8 cellular contexts compared by ENCODE assay signal in the genomic region with DNA sequence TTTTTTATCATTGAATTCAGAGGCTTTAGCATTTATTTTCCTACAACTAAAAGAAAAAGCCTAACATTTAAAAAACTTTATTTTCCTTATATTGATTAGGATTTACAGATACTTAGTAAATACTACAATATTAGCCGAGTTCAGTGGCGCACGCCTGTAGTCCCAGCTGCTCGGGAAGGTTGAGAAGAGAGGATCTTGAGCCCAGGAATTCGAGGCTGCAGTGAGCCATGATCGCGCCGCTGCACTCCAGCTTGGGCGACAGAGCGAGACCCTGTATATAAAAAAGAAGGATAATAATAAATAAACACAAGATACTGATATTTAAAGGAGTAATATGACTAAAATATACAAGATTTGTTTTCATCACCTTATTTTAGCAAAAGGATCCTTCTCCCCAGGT. TPM values are rescaled to one million over a fixed set of nuclear protein-coding genes. Genes with fewer than 3 reads are reported as not detected.
DNase-seq lines count a peak whose midpoint lies in the region; ATAC-seq and TF ChIP-seq lines count a peak whose summit lies in the region.

No MANE protein-coding gene starts in this region.

- H3K36me3 ChIP-seq in SJCRH30 (peaks cover 18% of the 10 kb centered on the region), sigmoid colon (peaks cover 0 to 7% (median 0%) of the 10 kb centered on the region in 4 donors)

- peak overlapping the region; percentile 61 for H3K4me3 ChIP-seq in GM12865 (ENCODE audit: low read depth, low read length)
- peak overlapping the region; percentile 88 for H3K4me3 ChIP-seq in SJCRH30
- peak overlapping the region; percentile 61 for H3K4me3 ChIP-seq in fibroblast of the aortic adventitia (ENCODE audit: low read depth, low read length)
- H3K4me3 ChIP-seq in sigmoid colon = peak overlapping the region; percentile 10 to 69 (median 64)

- ATAC-seq in GM21515 (IDR thresholded peaks at IDR 0.05; ENCODE audit: unreplicated experiment) = no peak
- ATAC-seq in GM21717 (IDR thresholded peaks at IDR 0.05; ENCODE audit: unreplicated experiment) = no peak

- 18 to 46% methylated on average over 10 of the region's 10 CpGs for WGBS in sigmoid colon, 2 donors

- intact Hi-C loops in sigmoid colon (cut with DNase I) = loop anchor here (2.0 to 10.0 kb wide), 3 partner anchors 17 to 249 kb away; partner anchors contain the start of genes NDUFA1, NKRF, RNF113A and RPL39

- no peaks in the 10 kb centered on the region for H3K4me1 ChIP-seq in SJCRH30
- H3K4me1 ChIP-seq in sigmoid colon = peaks cover 0 to 7% (median 5%) of the 10 kb centered on the region in 4 donors

- no peak for DNase-seq in GM12865 (ENCODE audit: low read depth)
- DNase-seq in SJCRH30 = peak; percentile 24 to 59
- DNase-seq in fibroblast of the aortic adventitia (ENCODE audit: low read depth) = no peak
- DNase-seq in sigmoid colon = no peak
- no peak for DNase-seq in GF-D8 (lab: John Stamatoyannopoulos, UW)
- DNase-seq in NCI-H524 (lab: John Stamatoyannopoulos, UW) = no peak

- H3K9me3 ChIP-seq in SJCRH30 (replicated peaks) = no peaks in the 10 kb centered on the region
- no peaks in the 10 kb centered on the region for H3K9me3 ChIP-seq in sigmoid colon

- peak overlapping the region; percentile 33; the same call in 1 of the 2 replicates for H3K27ac ChIP-seq in SJCRH30
- H3K27ac ChIP-seq in sigmoid colon = peak overlapping the region; percentile 86 to 92 (median 86)

- TF ChIP-seq CTCF in GM12865 (IDR thresholded peaks at IDR 0.05; ENCODE audit: insufficient read depth, low read depth, low read length, missing control alignments) (no peak), fibroblast of the aortic adventitia (IDR thresholded peaks at IDR 0.05; ENCODE audit: insufficient read depth, low read length) (no peak), sigmoid colon (IDR thresholded peaks at IDR 0.05) (no peak)

- TF ChIP-seq POLR2A in sigmoid colon (IDR thresholded peaks at IDR 0.05) = no peak

- no peak for TF ChIP-seq EP300 in sigmoid colon (IDR thresholded peaks at IDR 0.05)

- H3K27me3 ChIP-seq in SJCRH30 (0 out of 2 replicates have a peak, but pooled peaks cover 3% of the 10 kb centered on the region), sigmoid colon (no peaks in the 10 kb centered on the region)

RNA-seq across cellular contexts. Expression of gene UPF3B, which starts 0.7 kb away (rescaled TPM):
- 25.1 and 33.9 TPM in 2 replicates for total RNA-seq in SJCRH30 (2014; rRNA removed; shearing (Covaris generic))
- total RNA-seq in fibroblast of the aortic adventitia (ENCODE audit: low replicate concordance) (2.1 and 7.5 TPM in 2 replicates), sigmoid colon (10 to 100 TPM in 2 of 4 donors, 1 to 10 TPM in 2; 6.5 to 11.4 (median 9.2) TPM)
- 10 to 100 TPM in 2 of 3 donors, 1 to 10 TPM in 1; 9.0 to 13.2 (median 12.7) TPM for polyA plus RNA-seq in sigmoid colon

RNA-seq across cellular contexts. Expression of gene RNF113A, which starts 18.1 kb away (rescaled TPM):
- total RNA-seq in SJCRH30 (2014; rRNA removed; shearing (Covaris generic)) = 48.5 and 51.9 TPM in 2 replicates
- total RNA-seq in fibroblast of the aortic adventitia (ENCODE audit: low replicate concordance) (10.0 and 11.7 TPM in 2 replicates), sigmoid colon (10 to 100 TPM in 2 of 4 donors, 1 to 10 TPM in 2; 7.2 to 15.6 (median 9.6) TPM)
- 10 to 100 TPM; 12.5 to 20.2 (median 14.4) TPM for polyA plus RNA-seq in sigmoid colon

RNA-seq across cellular contexts. Expression of gene NDUFA1, which starts 18.2 kb away (rescaled TPM):
- 278 and 293 TPM in 2 replicates for total RNA-seq in SJCRH30 (2014; rRNA removed; shearing (Covaris generic))
- total RNA-seq in fibroblast of the aortic adventitia (ENCODE audit: low replicate concordance) (63.3 and 111 TPM in 2 replicates), sigmoid colon (100 to 1,000 TPM in 1 of 4 donors, 10 to 100 TPM in 3; 51.2 to 106 (median 76.3) TPM)
- 100 to 1,000 TPM; 144 to 412 (median 354) TPM for polyA plus RNA-seq in sigmoid colon

RNA-seq across cellular contexts. Expression of gene AKAP14, which starts 42.2 kb away (rescaled TPM):
- total RNA-seq in SJCRH30 (2014; rRNA removed; shearing (Covaris generic)) = not detected in 2 replicates
- not detected in 2 replicates for total RNA-seq in fibroblast of the aortic adventitia (ENCODE audit: low replicate concordance)
- not detected for total RNA-seq in sigmoid colon
- polyA plus RNA-seq in sigmoid colon = not detected

Comparison
In these comparisons a context has a peak if more than half of its experiments do, and no peak if none do; other contexts are left out.
1. DNase-seq: peak in SJCRH30 (2 of 2); none in GM12865 (single experiment), fibroblast of the aortic adventitia (single experiment), sigmoid colon (single experiment), GF-D8 (single experiment) and NCI-H524 (0 of 2).
2. Peak in every context shown above with its lines, with median percentiles within 50 percentile points of each other: H3K4me3 ChIP-seq.